In genomic region chr1:212035123-212035834, GRCh38 we compare ENCODE assay signal across 8 cellular contexts. TPM values are rescaled to one million over a fixed set of nuclear protein-coding genes. Genes with fewer than 3 reads are reported as not detected.
DNase-seq lines count a peak whose midpoint lies in the region; ATAC-seq and TF ChIP-seq lines count a peak whose summit lies in the region.

A gene with protein sequence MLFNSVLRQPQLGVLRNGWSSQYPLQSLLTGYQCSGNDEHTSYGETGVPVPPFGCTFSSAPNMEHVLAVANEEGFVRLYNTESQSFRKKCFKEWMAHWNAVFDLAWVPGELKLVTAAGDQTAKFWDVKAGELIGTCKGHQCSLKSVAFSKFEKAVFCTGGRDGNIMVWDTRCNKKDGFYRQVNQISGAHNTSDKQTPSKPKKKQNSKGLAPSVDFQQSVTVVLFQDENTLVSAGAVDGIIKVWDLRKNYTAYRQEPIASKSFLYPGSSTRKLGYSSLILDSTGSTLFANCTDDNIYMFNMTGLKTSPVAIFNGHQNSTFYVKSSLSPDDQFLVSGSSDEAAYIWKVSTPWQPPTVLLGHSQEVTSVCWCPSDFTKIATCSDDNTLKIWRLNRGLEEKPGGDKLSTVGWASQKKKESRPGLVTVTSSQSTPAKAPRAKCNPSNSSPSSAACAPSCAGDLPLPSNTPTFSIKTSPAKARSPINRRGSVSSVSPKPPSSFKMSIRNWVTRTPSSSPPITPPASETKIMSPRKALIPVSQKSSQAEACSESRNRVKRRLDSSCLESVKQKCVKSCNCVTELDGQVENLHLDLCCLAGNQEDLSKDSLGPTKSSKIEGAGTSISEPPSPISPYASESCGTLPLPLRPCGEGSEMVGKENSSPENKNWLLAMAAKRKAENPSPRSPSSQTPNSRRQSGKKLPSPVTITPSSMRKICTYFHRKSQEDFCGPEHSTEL (plus strand): TSS chr1:212035748. CDS start chr1:212035891, 143 bp downstream.
A gene with protein sequence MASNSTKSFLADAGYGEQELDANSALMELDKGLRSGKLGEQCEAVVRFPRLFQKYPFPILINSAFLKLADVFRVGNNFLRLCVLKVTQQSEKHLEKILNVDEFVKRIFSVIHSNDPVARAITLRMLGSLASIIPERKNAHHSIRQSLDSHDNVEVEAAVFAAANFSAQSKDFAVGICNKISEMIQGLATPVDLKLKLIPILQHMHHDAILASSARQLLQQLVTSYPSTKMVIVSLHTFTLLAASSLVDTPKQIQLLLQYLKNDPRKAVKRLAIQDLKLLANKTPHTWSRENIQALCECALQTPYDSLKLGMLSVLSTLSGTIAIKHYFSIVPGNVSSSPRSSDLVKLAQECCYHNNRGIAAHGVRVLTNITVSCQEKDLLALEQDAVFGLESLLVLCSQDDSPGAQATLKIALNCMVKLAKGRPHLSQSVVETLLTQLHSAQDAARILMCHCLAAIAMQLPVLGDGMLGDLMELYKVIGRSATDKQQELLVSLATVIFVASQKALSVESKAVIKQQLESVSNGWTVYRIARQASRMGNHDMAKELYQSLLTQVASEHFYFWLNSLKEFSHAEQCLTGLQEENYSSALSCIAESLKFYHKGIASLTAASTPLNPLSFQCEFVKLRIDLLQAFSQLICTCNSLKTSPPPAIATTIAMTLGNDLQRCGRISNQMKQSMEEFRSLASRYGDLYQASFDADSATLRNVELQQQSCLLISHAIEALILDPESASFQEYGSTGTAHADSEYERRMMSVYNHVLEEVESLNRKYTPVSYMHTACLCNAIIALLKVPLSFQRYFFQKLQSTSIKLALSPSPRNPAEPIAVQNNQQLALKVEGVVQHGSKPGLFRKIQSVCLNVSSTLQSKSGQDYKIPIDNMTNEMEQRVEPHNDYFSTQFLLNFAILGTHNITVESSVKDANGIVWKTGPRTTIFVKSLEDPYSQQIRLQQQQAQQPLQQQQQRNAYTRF (minus strand): TSS chr1:212035557. CDS start chr1:212035437, 120 bp downstream.

- POLR2A ChIA-PET in Caco-2 (lab: Charles Lee): interaction anchor here (0.5 to 1.7 kb wide), 11 partner anchors 10 to 758 kb away, joined by 3 to 15 read pairs (median 6); partner anchors contain the start of gene NEK2
- POLR2A ChIA-PET in activated CD8-positive, alpha-beta memory T cell treated with anti-CD3 and anti-CD28 coated beads for 36 hours (lab: Charles Lee): interaction anchor here (0.6 to 2.6 kb wide), 8 partner anchors 15 to 896 kb away, joined by 3 to 11 read pairs (median 4); no protein-coding TSS in a partner anchor

- H3K4me1 ChIP-seq in Caco-2: no peaks in the 10 kb centered on the region; the same call in 1 of the 2 replicates
- peaks cover 0 to 9% of the 10 kb centered on the region in 2 donors for H3K4me1 ChIP-seq in lung (ENCODE audit: control insufficient read depth in 2 of 2, insufficient read depth in 2 of 2, low read length in 2 of 2)

- TF ChIP-seq CTCF in Caco-2 (IDR thresholded peaks at IDR 0.05; ENCODE audit: insufficient read depth in 1 of 2, low read depth in 1 of 2, low read length in 1 of 2, severe bottlenecking in 1 of 2, unreplicated experiment in 1 of 2): peak; percentile 88 to 89
- TF ChIP-seq CTCF in lung (IDR thresholded peaks at IDR 0.05; ENCODE audit: control extremely low read depth, extremely low read depth): peak; percentile 39

- peak within 1 kb of the TSS; percentile 96 for H3K4me3 Mint-ChIP-seq in Caco-2 (ENCODE audit: unreplicated experiment)

- BruUV-seq in Caco-2 (replicated peaks; lab: Mats Ljungman, UMichigan): TSS peak; percentile 68

- peaks cover 27% of the 10 kb centered on the region for H3K36me3 Mint-ChIP-seq in Caco-2 (ENCODE audit: insufficient read depth, unreplicated experiment)

- no peaks in the 10 kb centered on the region for H3K9me3 ChIP-seq in Caco-2
- H3K9me3 ChIP-seq in lung (ENCODE audit: control insufficient read depth in 2 of 2, insufficient read depth in 1 of 2, low read length in 1 of 2): no peaks in the 10 kb centered on the region

- no peaks in the 10 kb centered on the region for H3K9me3 Mint-ChIP-seq in Caco-2 (ENCODE audit: unreplicated experiment)

- H3K27ac ChIP-seq in lung (ENCODE audit: low read depth in 1 of 2, low read length in 1 of 2): peak within 1 kb of the TSS; percentile 96 to 99

- intact Hi-C loops in Caco-2 (cut with micrococcal nuclease; ENCODE audit: unreplicated experiment): loop anchor here (1.0 to 10.0 kb wide), 5 partner anchors 23 to 360 kb away; partner anchors contain the start of genes LPGAT1 and NEK2

- H3K36me3 ChIP-seq in Caco-2 (ENCODE audit: control insufficient read depth, insufficient read depth, low read length) (no peaks in the 10 kb centered on the region), lung (ENCODE audit: control insufficient read depth in 2 of 2, insufficient read depth in 2 of 2, low read length in 2 of 2) (no peaks in the 10 kb centered on the region)

- H3K4me1 Mint-ChIP-seq in Caco-2 (ENCODE audit: low read depth, unreplicated experiment): peaks cover 35% of the 10 kb centered on the region

- peak within 1 kb of the TSS; percentile 96 for H3K27ac Mint-ChIP-seq in Caco-2 (ENCODE audit: unreplicated experiment)

- CTCF ChIA-PET in Caco-2 (lab: Charles Lee): interaction anchor here (0.6 to 3.5 kb wide), 46 partner anchors 9 to 1661 kb away, joined by 3 to 109 read pairs (median 4); partner anchors contain the start of gene NEK2
- CTCF ChIA-PET in activated CD8-positive, alpha-beta memory T cell treated with anti-CD3 and anti-CD28 coated beads for 36 hours (lab: Charles Lee): interaction anchor here (0.8 to 4.8 kb wide), 17 partner anchors 9 to 420 kb away, joined by 3 to 29 read pairs (median 4); no protein-coding TSS in a partner anchor

- peak; percentile 77 for ATAC-seq in GM21360 (IDR thresholded peaks at IDR 0.05; ENCODE audit: unreplicated experiment)
- ATAC-seq in lung (ENCODE audit: insufficient read depth, low FRiP score): peak; percentile 94

- WGBS in lung, 2 donors: 0% methylated on average over 53 of the region's 53 CpGs

- H3K27me3 ChIP-seq in Caco-2 (replicated peaks; ENCODE audit: control insufficient read depth, insufficient read depth, low read length): no peaks in the 10 kb centered on the region
- no peaks in the 10 kb centered on the region for H3K27me3 ChIP-seq in lung (ENCODE audit: control insufficient read depth, insufficient read depth)

- peak; percentile 98 to 99 for DNase-seq in Caco-2
- peak; percentile 98 for DNase-seq in HT1080 (ENCODE audit: low read depth)
- peak; percentile 100 for DNase-seq in NOMO-1 (lab: John Stamatoyannopoulos, UW; ENCODE audit: unreplicated experiment in 2 of 2)
- peak; percentile 97 for DNase-seq in effector CD8-positive, alpha-beta T cell (lab: John Stamatoyannopoulos, UW)
- DNase-seq in lung (ENCODE audit: low spot score): peak; percentile 99
- peak; percentile 95 to 97 (median 95) for DNase-seq in stimulated activated CD4-positive, alpha-beta T cell treated with anti-CD3 and anti-CD28 coated beads, TNF-alpha, amount 100 ng/mL, for 4 hours (ENCODE audit: low read depth in 3 of 3)

- H3K4me3 ChIP-seq in Caco-2 (ENCODE audit: low read depth, low read length) (peak within 1 kb of the TSS; percentile 85), lung (peak within 1 kb of the TSS; percentile 60)

- no peaks in the 10 kb centered on the region for H3K27me3 Mint-ChIP-seq in Caco-2 (ENCODE audit: insufficient read depth, unreplicated experiment)

RNA-seq across cellular contexts. Expression of the first gene that starts in this region (rescaled TPM):
- total RNA-seq in Caco-2 (2022) (20.3 and 23.6 TPM in 2 replicates), lung (10 to 100 TPM in 1 of 2 donors, 1 to 10 TPM in 1; 5.1 to 27.8 TPM)
- total RNA-seq in HT1080 (2014; rRNA removed; shearing (Covaris generic)): 55.8 and 66.3 TPM in 2 replicates
- polyA plus RNA-seq in HT1080 (2015; cell fraction: cytosol; rRNA removed): 20.3 and 30.9 TPM in 2 replicates
- polyA plus RNA-seq in HT1080 (2015; cell fraction: nucleus; rRNA removed): 55.0 and 60.0 TPM in 2 replicates
- 10 to 100 TPM; 89.7 to 95.0 TPM for total RNA-seq in activated CD8-positive, alpha-beta memory T cell treated with anti-CD3 and anti-CD28 coated beads for 36 hours
- 1 to 10 TPM; 1.1 to 1.7 TPM for polyA plus RNA-seq in lung

RNA-seq across cellular contexts. Expression of the second gene that starts in this region (rescaled TPM):
- total RNA-seq in Caco-2 (2022) (28.1 and 31.9 TPM in 2 replicates), lung (10 to 100 TPM; 15.7 to 18.9 TPM)
- 24.0 and 31.0 TPM in 2 replicates for total RNA-seq in HT1080 (2014; rRNA removed; shearing (Covaris generic))
- polyA plus RNA-seq in HT1080 (2015; cell fraction: cytosol; rRNA removed): 25.8 and 27.9 TPM in 2 replicates
- 34.0 and 36.6 TPM in 2 replicates for polyA plus RNA-seq in HT1080 (2015; cell fraction: nucleus; rRNA removed)
- 10 to 100 TPM; 29.8 to 33.4 TPM for total RNA-seq in activated CD8-positive, alpha-beta memory T cell treated with anti-CD3 and anti-CD28 coated beads for 36 hours
- polyA plus RNA-seq in lung: 1 to 10 TPM; 6.4 to 8.0 TPM

Comparison
In these comparisons a context has a peak if more than half of its experiments do, and no peak if none do; other contexts are left out.
1. Peak in every context shown above with its lines: DNase-seq, ATAC-seq, H3K4me3 ChIP-seq and H3K27ac ChIP-seq.